In the genomic region with DNA sequence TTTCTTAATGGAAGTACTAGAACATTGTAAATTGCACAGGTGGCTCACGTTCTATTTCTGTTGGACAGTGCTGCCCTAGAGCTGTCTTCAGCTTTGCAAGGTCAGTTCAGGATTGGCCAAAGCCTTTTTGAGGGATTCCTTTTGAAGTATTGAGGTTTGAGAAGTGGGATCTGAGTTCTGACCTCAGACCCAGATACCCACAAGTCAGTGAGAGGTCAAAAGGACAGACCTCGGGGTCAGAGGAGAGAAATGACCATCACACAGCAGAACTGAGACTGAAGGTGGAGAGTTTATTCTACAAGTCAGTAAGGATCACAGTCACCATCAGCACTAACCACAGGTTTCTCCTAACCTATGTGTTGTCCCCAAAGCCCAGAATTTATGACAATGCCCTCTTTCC, we compare ENCODE assay signal across 26 cellular contexts. TPM values are rescaled to one million over a fixed set of nuclear protein-coding genes. Genes with fewer than 3 reads are reported as not detected.
"Had no signal": no experiment of that assay in that cellular context is flagged by ENCODE, and none has a peak within 500 bp of the region (broad histone marks: within the 10 kb centered on the region; RNA-seq: fewer than 3 reads in every experiment).

No MANE protein-coding gene starts in this region.

- H3K27ac ChIP-seq: breast epithelium, SJSA1 had no signal

- H3K9me3 ChIP-seq: breast epithelium, SJSA1 had no signal

- FAIRE-seq: RCC 7860 had no signal

- H3K4me1 Mint-ChIP-seq: activated naive CD4-positive, alpha-beta T cell treated with anti-CD3 and anti-CD28 coated beads, Interleukin-2, amount 50 U/mL, for 24 hours had no signal

- H3K9me3 Mint-ChIP-seq: activated naive CD4-positive, alpha-beta T cell treated with anti-CD3 and anti-CD28 coated beads, Interleukin-2, amount 50 U/mL, for 24 hours; T-helper 1 cell treated with Interleukin-12 subunit alpha and Interleukin-12 subunit beta and Interleukin-4 antibody, amounts not matched to agents 30 μg/mL and 1 μg/mL, for 36 hours had no signal

- H3K4me1 ChIP-seq: breast epithelium, SJSA1 had no signal

- H3K27ac Mint-ChIP-seq: activated CD8-positive, alpha-beta T cell treated with anti-CD3 and anti-CD28 coated beads, Interleukin-2, amount 10 ng/mL, durations not matched to agents 7 days and 5 days; activated naive CD4-positive, alpha-beta T cell treated with anti-CD3 and anti-CD28 coated beads, Interleukin-2, amount 50 U/mL, for 24 hours; T-helper 1 cell treated with Interleukin-12 subunit alpha and Interleukin-12 subunit beta and Interleukin-4 antibody, amounts not matched to agents 30 μg/mL and 1 μg/mL, for 36 hours had no signal

- DNase-seq: activated CD4-positive, alpha-beta T cell treated with anti-CD3 and anti-CD28 coated beads for 4 hours; activated CD4-positive, alpha-beta T cell treated with anti-CD3 and anti-CD28 coated beads, Interleukin-2, amount 50 U/mL, for 4 hours; activated CD8-positive, alpha-beta memory T cell treated with anti-CD3 and anti-CD28 coated beads, Interleukin-2, amount 50 U/mL, for 48 hours; activated CD8-positive, alpha-beta T cell treated with anti-CD3 and anti-CD28 coated beads, Interleukin-2, amount 10 ng/mL, durations not matched to agents 7 days and 5 days; activated naive CD4-positive, alpha-beta T cell; activated T-cell treated with anti-CD3 and anti-CD28 coated beads, Interleukin-2, amount 50 U/mL, for 1 hour; aorta; central memory CD4-positive, alpha-beta T cell; Karpas-422; MM.1S; NCI-H146; NCI-H187 treated with DMSO at 0.1 percent for 48 hours; NCI-H2171; NCI-H226; NCI-H510A; NCI-H69; PC-3; SHP77; SW 1271 had no signal

- H3K4me3 ChIP-seq: breast epithelium, SJSA1 had no signal

- ATAC-seq: activated CD4-positive, CD25-positive, alpha-beta regulatory T cell treated with anti-CD3 and anti-CD28 coated beads, Interleukin-2, amount 50 U/mL, for 24 hours; activated CD8-positive, alpha-beta T cell treated with anti-CD3 and anti-CD28 coated beads, Interleukin-2, amount 10 ng/mL, durations not matched to agents 7 days and 5 days; PC-3; SK-N-SH treated with all-trans-retinoic acid at 6 μM for 48 hours had no signal

- H3K36me3 ChIP-seq: breast epithelium, SJSA1 had no signal

- H3K27me3 ChIP-seq: breast epithelium, SJSA1 had no signal

- H3K36me3 Mint-ChIP-seq: activated naive CD4-positive, alpha-beta T cell treated with anti-CD3 and anti-CD28 coated beads, Interleukin-2, amount 50 U/mL, for 24 hours had no signal

- H3K4me3 Mint-ChIP-seq: activated CD8-positive, alpha-beta T cell treated with anti-CD3 and anti-CD28 coated beads, Interleukin-2, amount 10 ng/mL, durations not matched to agents 7 days and 5 days; activated naive CD4-positive, alpha-beta T cell treated with anti-CD3 and anti-CD28 coated beads, Interleukin-2, amount 50 U/mL, for 24 hours; T-helper 1 cell treated with Interleukin-12 subunit alpha and Interleukin-12 subunit beta and Interleukin-4 antibody, amounts not matched to agents 30 μg/mL and 1 μg/mL, for 36 hours had no signal

RNA-seq across cellular contexts. Expression of gene ACSM5, which starts 1.7 kb away (rescaled TPM):
- total RNA-seq: activated CD8-positive, alpha-beta T cell treated with anti-CD3 and anti-CD28 coated beads, Interleukin-2, amount 10 ng/mL, durations not matched to agents 7 days and 5 days; PC-3; SJSA1 had no signal

RNA-seq across cellular contexts. Expression of gene PDILT, which starts 6.5 kb away (rescaled TPM):
- total RNA-seq: activated CD8-positive, alpha-beta T cell treated with anti-CD3 and anti-CD28 coated beads, Interleukin-2, amount 10 ng/mL, durations not matched to agents 7 days and 5 days; aorta; breast epithelium; PC-3; SJSA1 had no signal
- polyA plus RNA-seq: aorta had no signal

RNA-seq across cellular contexts. Expression of gene ACSM2A, which starts 40.3 kb away (rescaled TPM):
- total RNA-seq: activated CD8-positive, alpha-beta T cell treated with anti-CD3 and anti-CD28 coated beads, Interleukin-2, amount 10 ng/mL, durations not matched to agents 7 days and 5 days; aorta; breast epithelium; PC-3; SJSA1 had no signal
- polyA plus RNA-seq: aorta had no signal

RNA-seq across cellular contexts. Expression of gene UMOD, which starts 58.5 kb away (rescaled TPM):
- total RNA-seq: activated CD8-positive, alpha-beta T cell treated with anti-CD3 and anti-CD28 coated beads, Interleukin-2, amount 10 ng/mL, durations not matched to agents 7 days and 5 days; aorta; breast epithelium; PC-3; SJSA1 had no signal
- polyA plus RNA-seq: aorta had no signal
